In the genomic region with DNA sequence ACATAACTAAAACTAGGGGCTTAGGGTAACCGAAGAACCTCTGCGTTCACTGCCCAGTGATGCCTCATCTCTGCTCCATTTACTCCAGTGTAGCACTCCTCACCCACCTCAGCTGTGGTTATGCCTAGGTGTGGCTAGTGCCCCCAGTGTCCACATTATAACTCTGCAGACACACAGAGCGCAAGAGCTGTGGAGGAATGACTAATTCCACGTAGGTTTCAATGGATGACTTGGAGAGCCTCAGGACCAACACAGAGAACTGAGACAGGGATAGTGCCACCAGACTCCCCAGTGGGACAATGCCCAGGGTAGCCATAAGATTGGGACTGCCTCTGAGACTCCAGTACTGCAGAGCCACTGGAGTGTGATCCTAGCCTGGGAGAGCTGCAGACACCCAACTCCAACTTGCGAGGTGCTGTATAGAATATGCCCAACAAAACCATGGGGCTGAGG, we compare ENCODE assay signal across 1 cellular context.
TF ChIP-seq lines count a peak whose summit lies in the region.

No MANE protein-coding gene starts in this region.

TF ChIP-seq in SK-N-SH, 30 proteins besides CTCF, POLR2A, EP300 and RAD21 (continued from another document):
- TF ChIP-seq PBX3 (IDR thresholded peaks at IDR 0.05) (peak; percentile 37), FOXM1 (IDR thresholded peaks at IDR 0.05; ENCODE audit: low read depth) (no peak), GATA2 (CRISPR knock-in tag; IDR thresholded peaks at IDR 0.05) (no peak), MAX (IDR thresholded peaks at IDR 0.05; ENCODE audit: low read depth) (peak; percentile 48; the same call in 1 of the 2 replicates), RFX5 (IDR thresholded peaks at IDR 0.05; ENCODE audit: low read length) (no peak), TEAD4 (IDR thresholded peaks at IDR 0.05; ENCODE audit: borderline replicate concordance, insufficient read depth) (peak; percentile 41; the same call in 1 of the 2 replicates)
- TF ChIP-seq, protein P1, sequence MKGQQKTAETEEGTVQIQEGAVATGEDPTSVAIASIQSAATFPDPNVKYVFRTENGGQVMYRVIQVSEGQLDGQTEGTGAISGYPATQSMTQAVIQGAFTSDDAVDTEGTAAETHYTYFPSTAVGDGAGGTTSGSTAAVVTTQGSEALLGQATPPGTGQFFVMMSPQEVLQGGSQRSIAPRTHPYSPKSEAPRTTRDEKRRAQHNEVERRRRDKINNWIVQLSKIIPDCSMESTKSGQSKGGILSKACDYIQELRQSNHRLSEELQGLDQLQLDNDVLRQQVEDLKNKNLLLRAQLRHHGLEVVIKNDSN (IDR thresholded peaks at IDR 0.05; ENCODE audit: borderline replicate concordance, low read depth) = no peak
